ENCODE assay signal across 2 cellular contexts in the genomic region with DNA sequence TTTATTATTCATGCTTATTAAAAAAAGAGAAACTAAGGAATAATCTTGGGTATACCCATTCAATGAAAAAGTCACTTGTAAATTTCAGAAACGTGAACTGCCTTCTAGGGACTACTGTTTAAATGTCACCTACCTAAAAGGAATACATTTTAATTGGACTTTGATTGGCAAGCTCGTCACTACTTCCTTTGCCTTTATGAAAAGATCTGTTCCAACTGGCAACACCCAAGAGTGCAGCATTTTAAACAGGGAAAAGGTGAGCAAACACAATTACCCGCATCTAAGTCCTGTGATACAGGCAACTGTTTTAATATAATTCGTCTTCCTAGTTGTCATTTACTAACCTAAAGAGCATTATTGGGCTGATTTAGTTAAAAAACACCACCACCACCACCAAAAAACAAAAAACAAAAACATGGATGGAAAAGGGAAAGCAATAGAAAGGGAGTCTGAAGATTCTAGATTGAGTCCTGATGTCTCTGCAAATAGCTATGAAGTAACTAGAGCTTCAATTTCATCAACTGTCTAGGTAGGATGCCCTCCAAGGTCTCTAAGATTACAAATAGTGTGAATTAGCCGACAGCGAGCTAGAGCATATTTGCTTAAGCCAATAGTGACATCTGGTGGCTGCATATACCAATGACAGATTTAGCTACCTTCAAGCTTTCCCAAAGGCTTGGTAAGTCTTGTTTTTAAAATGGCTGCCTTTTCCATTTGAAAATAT.
TF ChIP-seq lines count a peak whose summit lies in the region.

No MANE protein-coding gene starts in this region.

TF ChIP-seq in HEK293, 187 proteins besides CTCF, POLR2A, EP300 and RAD21 (continued from another document and continues in another):
- TF ChIP-seq ZSCAN16 (tag by site-specific recombination; IDR thresholded peaks at IDR 0.05) = no peak
- TF ChIP-seq ZNF76 (tag by site-specific recombination; IDR thresholded peaks at IDR 0.05; ENCODE audit: borderline replicate concordance, low read depth) = no peak
- TF ChIP-seq ZBTB17 (tag by site-specific recombination; IDR thresholded peaks at IDR 0.05) = peak; percentile 45
- no peak for TF ChIP-seq ZNF626 (tag by site-specific recombination; IDR thresholded peaks at IDR 0.05)
- TF ChIP-seq ZNF341 (tag by site-specific recombination; IDR thresholded peaks at IDR 0.05; ENCODE audit: low read depth) = no peak
- 0 out of 2 replicates have a peak, but pooled peaks have one; percentile 36 for TF ChIP-seq ZEB2 (tag by site-specific recombination; IDR thresholded peaks at IDR 0.05)
- no peak for TF ChIP-seq ZNF624 (tag by site-specific recombination; IDR thresholded peaks at IDR 0.05)
- TF ChIP-seq, protein P1, sequence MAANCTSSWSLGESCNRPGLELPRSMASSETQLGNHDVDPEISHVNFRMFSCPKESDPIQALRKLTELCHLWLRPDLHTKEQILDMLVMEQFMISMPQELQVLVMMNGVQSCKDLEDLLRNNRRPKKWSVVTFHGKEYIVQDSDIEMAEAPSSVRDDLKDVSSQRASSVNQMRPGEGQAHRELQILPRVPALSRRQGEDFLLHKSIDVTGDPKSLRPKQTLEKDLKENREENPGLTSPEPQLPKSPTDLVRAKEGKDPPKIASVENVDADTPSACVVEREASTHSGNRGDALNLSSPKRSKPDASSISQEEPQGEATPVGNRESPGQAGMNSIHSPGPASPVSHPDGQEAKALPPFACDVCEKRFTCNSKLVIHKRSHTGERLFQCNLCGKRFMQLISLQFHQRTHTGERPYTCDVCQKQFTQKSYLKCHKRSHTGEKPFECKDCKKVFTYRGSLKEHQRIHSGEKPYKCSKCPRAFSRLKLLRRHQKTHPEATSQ (tag by site-specific recombination; IDR thresholded peaks at IDR 0.05) = no peak
- no peak for TF ChIP-seq OVOL3 (tag by site-specific recombination; IDR thresholded peaks at IDR 0.05)
- TF ChIP-seq ZNF404 (tag by site-specific recombination; IDR thresholded peaks at IDR 0.05) = no peak
- TF ChIP-seq ZNF660 (tag by site-specific recombination; IDR thresholded peaks at IDR 0.05) = 0 out of 2 replicates have a peak, but pooled peaks have one; percentile 58
- no peak for TF ChIP-seq ZNF610 (tag by site-specific recombination; IDR thresholded peaks at IDR 0.05; ENCODE audit: borderline replicate concordance)
- TF ChIP-seq ZNF335 (tag by site-specific recombination; conservative IDR thresholded peaks at IDR 0.05) = peak; percentile 23; the same call in 1 of the 2 replicates
- TF ChIP-seq ZNF132 (tag by site-specific recombination; IDR thresholded peaks at IDR 0.05; ENCODE audit: borderline replicate concordance) = no peak
- TF ChIP-seq ZNF621 (tag by site-specific recombination; IDR thresholded peaks at IDR 0.05) = no peak
- no peak for TF ChIP-seq ZNF658 (tag by site-specific recombination; IDR thresholded peaks at IDR 0.05)
- no peak for TF ChIP-seq ZFP69B (tag by site-specific recombination; IDR thresholded peaks at IDR 0.05)
- TF ChIP-seq GLIS2 (tag by site-specific recombination; IDR thresholded peaks at IDR 0.05) = no peak
- no peak for TF ChIP-seq ZNF10 (tag by site-specific recombination; IDR thresholded peaks at IDR 0.05)
- TF ChIP-seq MEIS1 (CRISPR knock-in tag; IDR thresholded peaks at IDR 0.05; ENCODE audit: borderline replicate concordance) = no peak
- TF ChIP-seq ZNF596 (tag by site-specific recombination; IDR thresholded peaks at IDR 0.05) = no peak
- TF ChIP-seq ZNF350 (tag by site-specific recombination; IDR thresholded peaks at IDR 0.05) = no peak
- TF ChIP-seq, protein P2, sequence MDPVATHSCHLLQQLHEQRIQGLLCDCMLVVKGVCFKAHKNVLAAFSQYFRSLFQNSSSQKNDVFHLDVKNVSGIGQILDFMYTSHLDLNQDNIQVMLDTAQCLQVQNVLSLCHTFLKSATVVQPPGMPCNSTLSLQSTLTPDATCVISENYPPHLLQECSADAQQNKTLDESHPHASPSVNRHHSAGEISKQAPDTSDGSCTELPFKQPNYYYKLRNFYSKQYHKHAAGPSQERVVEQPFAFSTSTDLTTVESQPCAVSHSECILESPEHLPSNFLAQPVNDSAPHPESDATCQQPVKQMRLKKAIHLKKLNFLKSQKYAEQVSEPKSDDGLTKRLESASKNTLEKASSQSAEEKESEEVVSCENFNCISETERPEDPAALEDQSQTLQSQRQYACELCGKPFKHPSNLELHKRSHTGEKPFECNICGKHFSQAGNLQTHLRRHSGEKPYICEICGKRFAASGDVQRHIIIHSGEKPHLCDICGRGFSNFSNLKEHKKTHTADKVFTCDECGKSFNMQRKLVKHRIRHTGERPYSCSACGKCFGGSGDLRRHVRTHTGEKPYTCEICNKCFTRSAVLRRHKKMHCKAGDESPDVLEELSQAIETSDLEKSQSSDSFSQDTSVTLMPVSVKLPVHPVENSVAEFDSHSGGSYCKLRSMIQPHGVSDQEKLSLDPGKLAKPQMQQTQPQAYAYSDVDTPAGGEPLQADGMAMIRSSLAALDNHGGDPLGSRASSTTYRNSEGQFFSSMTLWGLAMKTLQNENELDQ (tag by site-specific recombination; IDR thresholded peaks at IDR 0.05; ENCODE audit: low read depth) = no peak
- no peak for TF ChIP-seq OSR2 (tag by site-specific recombination; IDR thresholded peaks at IDR 0.05)
- TF ChIP-seq ZNF16 (tag by site-specific recombination; IDR thresholded peaks at IDR 0.05; ENCODE audit: low read depth) = no peak
- no peak for TF ChIP-seq SCRT2 (tag by site-specific recombination; IDR thresholded peaks at IDR 0.05)
- TF ChIP-seq, protein P3, sequence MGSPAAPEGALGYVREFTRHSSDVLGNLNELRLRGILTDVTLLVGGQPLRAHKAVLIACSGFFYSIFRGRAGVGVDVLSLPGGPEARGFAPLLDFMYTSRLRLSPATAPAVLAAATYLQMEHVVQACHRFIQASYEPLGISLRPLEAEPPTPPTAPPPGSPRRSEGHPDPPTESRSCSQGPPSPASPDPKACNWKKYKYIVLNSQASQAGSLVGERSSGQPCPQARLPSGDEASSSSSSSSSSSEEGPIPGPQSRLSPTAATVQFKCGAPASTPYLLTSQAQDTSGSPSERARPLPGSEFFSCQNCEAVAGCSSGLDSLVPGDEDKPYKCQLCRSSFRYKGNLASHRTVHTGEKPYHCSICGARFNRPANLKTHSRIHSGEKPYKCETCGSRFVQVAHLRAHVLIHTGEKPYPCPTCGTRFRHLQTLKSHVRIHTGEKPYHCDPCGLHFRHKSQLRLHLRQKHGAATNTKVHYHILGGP (tag by site-specific recombination; IDR thresholded peaks at IDR 0.05) = no peak
- peak; percentile 85 for TF ChIP-seq PRDM1 (tag by site-specific recombination; IDR thresholded peaks at IDR 0.05)
- TF ChIP-seq ZNF214 (tag by site-specific recombination; IDR thresholded peaks at IDR 0.05; ENCODE audit: borderline replicate concordance) = no peak
- TF ChIP-seq ZNF776 (tag by site-specific recombination; IDR thresholded peaks at IDR 0.05; ENCODE audit: borderline replicate concordance) = no peak
- TF ChIP-seq ZNF174 (tag by site-specific recombination; IDR thresholded peaks at IDR 0.05) = no peak

TF ChIP-seq in K562, 482 proteins besides CTCF, POLR2A, EP300 and RAD21 (continued from another document and continues in another):
- TF ChIP-seq POLR3G (IDR thresholded peaks at IDR 0.05; ENCODE audit: extremely low read depth, insufficient read length, insufficient replicate concordance) = no peak
- TF ChIP-seq ZNF609 (CRISPR knock-in tag; IDR thresholded peaks at IDR 0.05; ENCODE audit: borderline replicate concordance) = no peak
- no peak for TF ChIP-seq FOSL1 (tag; conservative IDR thresholded peaks at IDR 0.05)
- TF ChIP-seq ZNF232 (CRISPR knock-in tag; IDR thresholded peaks at IDR 0.05) = no peak
- no peak for TF ChIP-seq FOXO4 (CRISPR knock-in tag; IDR thresholded peaks at IDR 0.05)
- no peak for TF ChIP-seq SMARCA5 (IDR thresholded peaks at IDR 0.05)
- TF ChIP-seq, protein P4, sequence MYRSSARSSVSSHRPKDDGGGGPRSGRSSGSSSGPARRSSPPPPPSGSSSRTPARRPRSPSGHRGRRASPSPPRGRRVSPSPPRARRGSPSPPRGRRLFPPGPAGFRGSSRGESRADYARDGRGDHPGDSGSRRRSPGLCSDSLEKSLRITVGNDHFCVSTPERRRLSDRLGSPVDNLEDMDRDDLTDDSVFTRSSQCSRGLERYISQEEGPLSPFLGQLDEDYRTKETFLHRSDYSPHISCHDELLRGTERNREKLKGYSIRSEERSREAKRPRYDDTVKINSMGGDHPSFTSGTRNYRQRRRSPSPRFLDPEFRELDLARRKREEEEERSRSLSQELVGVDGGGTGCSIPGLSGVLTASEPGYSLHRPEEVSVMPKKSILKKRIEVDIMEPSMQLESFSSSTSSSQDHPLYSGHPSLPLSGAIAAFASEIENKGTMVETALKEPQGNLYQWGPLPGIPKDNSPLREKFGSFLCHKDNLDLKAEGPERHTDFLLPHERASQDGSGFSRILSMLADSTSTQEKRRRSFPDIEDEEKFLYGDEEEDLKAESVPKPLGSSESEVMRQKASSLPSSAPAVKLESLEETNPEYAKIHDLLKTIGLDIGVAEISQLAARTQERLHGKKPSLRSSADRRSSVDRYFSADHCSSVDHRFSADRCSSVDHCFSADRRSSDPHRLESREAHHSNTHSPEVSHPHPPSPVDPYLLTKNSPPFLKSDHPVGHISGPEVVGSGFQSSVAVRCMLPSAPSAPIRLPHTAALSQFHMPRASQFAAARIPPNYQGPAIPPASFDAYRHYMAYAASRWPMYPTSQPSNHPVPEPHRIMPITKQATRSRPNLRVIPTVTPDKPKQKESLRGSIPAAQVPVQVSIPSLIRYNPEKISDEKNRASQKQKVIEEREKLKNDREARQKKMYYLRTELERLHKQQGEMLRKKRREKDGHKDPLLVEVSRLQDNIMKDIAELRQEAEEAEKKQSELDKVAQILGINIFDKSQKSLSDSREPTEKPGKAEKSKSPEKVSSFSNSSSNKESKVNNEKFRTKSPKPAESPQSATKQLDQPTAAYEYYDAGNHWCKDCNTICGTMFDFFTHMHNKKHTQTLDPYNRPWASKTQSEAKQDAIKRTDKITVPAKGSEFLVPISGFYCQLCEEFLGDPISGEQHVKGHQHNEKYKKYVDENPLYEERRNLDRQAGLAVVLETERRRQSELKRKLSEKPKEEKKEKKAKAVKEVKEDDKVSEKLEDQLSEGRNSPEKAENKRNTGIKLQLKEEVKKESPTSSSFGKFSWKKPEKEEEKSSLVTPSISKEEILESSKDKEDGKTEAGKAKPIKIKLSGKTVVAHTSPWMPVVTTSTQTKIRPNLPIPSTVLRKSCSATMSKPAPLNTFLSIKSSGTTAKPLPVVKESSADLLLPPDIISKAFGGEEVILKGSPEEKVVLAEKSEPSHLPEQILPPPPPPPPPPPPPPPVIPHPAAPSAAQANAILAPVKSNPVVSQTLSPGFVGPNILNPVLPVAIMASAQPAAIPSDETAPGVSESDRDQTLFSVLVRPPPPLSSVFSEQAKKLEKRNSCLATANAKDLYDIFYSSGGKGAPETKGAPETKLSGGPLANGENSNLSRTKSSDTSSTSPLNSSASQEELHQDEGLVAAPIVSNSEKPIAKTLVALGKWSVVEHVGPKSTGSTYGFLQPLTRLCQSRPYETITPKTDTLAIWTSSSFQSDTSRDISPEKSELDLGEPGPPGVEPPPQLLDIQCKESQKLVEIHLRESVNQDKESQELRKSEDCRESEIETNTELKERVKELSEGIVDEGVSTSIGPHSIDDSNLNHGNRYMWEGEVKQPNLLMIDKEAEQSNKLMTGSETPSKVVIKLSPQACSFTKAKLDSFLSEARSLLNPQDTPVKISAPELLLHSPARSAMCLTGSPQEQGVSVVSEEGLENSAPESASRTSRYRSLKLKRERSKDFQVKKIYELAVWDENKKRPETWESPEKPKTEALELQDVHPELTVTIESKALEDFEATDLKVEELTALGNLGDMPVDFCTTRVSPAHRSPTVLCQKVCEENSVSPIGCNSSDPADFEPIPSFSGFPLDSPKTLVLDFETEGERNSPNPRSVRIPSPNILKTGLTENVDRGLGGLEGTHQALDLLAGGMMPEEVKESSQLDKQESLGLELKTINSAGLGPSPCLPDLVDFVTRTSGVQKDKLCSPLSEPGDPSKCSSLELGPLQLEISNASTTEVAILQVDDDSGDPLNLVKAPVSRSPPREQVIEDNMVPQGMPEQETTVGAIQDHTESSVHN (IDR thresholded peaks at IDR 0.05; ENCODE audit: borderline replicate concordance in 1 of 2, low read depth in 1 of 2) = no peak
- TF ChIP-seq HIVEP1 (CRISPR knock-in tag; IDR thresholded peaks at IDR 0.05) = no peak
- TF ChIP-seq ZNF77 (CRISPR knock-in tag; IDR thresholded peaks at IDR 0.05) = no peak
- peak; percentile 63; the same call in 1 of the 2 replicates for TF ChIP-seq TEAD4 (IDR thresholded peaks at IDR 0.05; ENCODE audit: low read length)
- TF ChIP-seq TEAD4 (CRISPR knock-in tag; IDR thresholded peaks at IDR 0.05; ENCODE audit: borderline replicate concordance) = no peak
